In genomic region chr3:128198313-128198712, GRCh38 we compare ENCODE assay signal across 22 cellular contexts. TPM values are rescaled to one million over a fixed set of nuclear protein-coding genes. Genes with fewer than 3 reads are reported as not detected.
DNase-seq lines count a peak whose midpoint lies in the region; ATAC-seq lines count a peak whose summit lies in the region.
"Had no signal": no experiment of that assay in that cellular context is flagged by ENCODE, and none has a peak within 500 bp of the region (broad histone marks: within the 10 kb centered on the region; RNA-seq: fewer than 3 reads in every experiment).

No MANE protein-coding gene starts in this region.

- peak overlapping the region; percentile 7 for H3K27ac Mint-ChIP-seq in activated CD4-positive, alpha-beta T cell treated with anti-CD3 and anti-CD28 coated beads, Interleukin-2, amount 10 ng/mL, durations not matched to agents 7 days and 5 days
- H3K27ac Mint-ChIP-seq: activated B cell treated with CpG ODN at 0.5 μM for 24 hours, B cell had no signal

- no peak for DNase-seq in activated CD4-positive, alpha-beta T cell treated with anti-CD3 and anti-CD28 coated beads, Interleukin-2, amount 10 ng/mL, durations not matched to agents 7 days and 5 days
- no peak for DNase-seq in activated CD4-positive, alpha-beta T cell treated with anti-CD3 and anti-CD28 coated beads, Interleukin-2, amount 50 U/mL, for 4 hours
- DNase-seq in SK-MEL-5 (ENCODE audit: low read depth, low spot score) (peak; percentile 54), fibroblast of gingiva (ENCODE audit: low read depth) (peak; percentile 47), pons (ENCODE audit: low spot score) (peak; percentile 30), aorta (no peak), dermis blood vessel endothelial cell (no peak), mesenchymal stem cell (no peak)
- DNase-seq: activated B cell treated with CpG ODN at 0.5 μM for 24 hours, cerebellar nuclear complex, DMS53, foreskin keratinocyte, GDM1, left colon, midbrain, NCI-H1436 treated with DMSO at 0.1 percent for 48 hours, NCI-H510A, SHP77 had no signal

- no peak overlapping the region for H2AFZ ChIP-seq in mesenchymal stem cell (ENCODE audit: low read depth, low read length)

- H3K4me1 ChIP-seq in aorta (ENCODE audit: control insufficient read depth in 1 of 2, insufficient read depth in 2 of 2, low read length in 2 of 2) (peaks cover 0 to 4% of the 10 kb centered on the region in 2 donors), mesenchymal stem cell (ENCODE audit: control insufficient read depth, insufficient read depth, low read depth, low read length) (no peaks in the 10 kb centered on the region)
- H3K4me1 ChIP-seq: A549, foreskin keratinocyte had no signal

- H3K23ac ChIP-seq in mesenchymal stem cell (ENCODE audit: low read length in 2 of 2): no peak overlapping the region

- peaks cover 4% of the 10 kb centered on the region for H3K36me3 Mint-ChIP-seq in activated CD4-positive, alpha-beta T cell treated with anti-CD3 and anti-CD28 coated beads, Interleukin-2, amount 10 ng/mL, durations not matched to agents 7 days and 5 days (ENCODE audit: low read depth)

- H3K4me3 Mint-ChIP-seq in activated CD4-positive, alpha-beta T cell treated with anti-CD3 and anti-CD28 coated beads, Interleukin-2, amount 10 ng/mL, durations not matched to agents 7 days and 5 days: no peak overlapping the region
- H3K4me3 Mint-ChIP-seq: activated B cell treated with CpG ODN at 0.5 μM for 24 hours, B cell had no signal

- no peaks in the 10 kb centered on the region for H3K9me3 ChIP-seq in aorta (ENCODE audit: control insufficient read depth, low read length)
- H3K9me3 ChIP-seq in mesenchymal stem cell (ENCODE audit: control insufficient read depth, low read length): no peaks in the 10 kb centered on the region
- H3K9me3 ChIP-seq: A549, tibial nerve had no signal

- 91 to 97% methylated on average over 1 of the region's 1 CpG for WGBS in aorta, 2 donors
- WGBS in mesenchymal stem cell: 91% methylated on average over 1 of the region's 1 CpG

- no peak overlapping the region for H3K4ac ChIP-seq in mesenchymal stem cell (ENCODE audit: low read depth in 1 of 2, low read length in 2 of 2)

- H3K36me3 ChIP-seq in aorta (ENCODE audit: control insufficient read depth in 1 of 2, insufficient read depth in 2 of 2, low read length in 1 of 2) (peaks cover 0 to 1% of the 10 kb centered on the region in 2 donors), mesenchymal stem cell (ENCODE audit: control insufficient read depth in 1 of 2, insufficient read depth in 2 of 2, low read depth in 1 of 2, low read length in 2 of 2) (no peaks in the 10 kb centered on the region)
- H3K36me3 ChIP-seq: tibial nerve had no signal

- intact Hi-C loops in aorta (cut with DNase I): no loop called here

- no peaks in the 10 kb centered on the region for H3K27me3 ChIP-seq in aorta (ENCODE audit: control insufficient read depth in 1 of 2, insufficient read depth in 2 of 2, low read length in 1 of 2)
- H3K27me3 ChIP-seq in mesenchymal stem cell (ENCODE audit: control insufficient read depth in 1 of 2, insufficient read depth in 1 of 2, low read length in 2 of 2): no peaks in the 10 kb centered on the region
- H3K27me3 ChIP-seq: foreskin keratinocyte, tibial nerve had no signal

- H3K9ac ChIP-seq in mesenchymal stem cell (ENCODE audit: low read length): no peak overlapping the region
- H3K9ac ChIP-seq: KMS-11 had no signal

- H4K91ac ChIP-seq in mesenchymal stem cell (ENCODE audit: low read length): no peak overlapping the region

- no peak overlapping the region for H2BK5ac ChIP-seq in mesenchymal stem cell (ENCODE audit: low read depth, low read length, poor library complexity, severe bottlenecking)

- no peak overlapping the region for H4K8ac ChIP-seq in mesenchymal stem cell (ENCODE audit: low read length)

- H3K4me1 Mint-ChIP-seq in activated CD4-positive, alpha-beta T cell treated with anti-CD3 and anti-CD28 coated beads, Interleukin-2, amount 10 ng/mL, durations not matched to agents 7 days and 5 days: peaks cover 5% of the 10 kb centered on the region

- H2BK120ac ChIP-seq in mesenchymal stem cell (ENCODE audit: low read depth, low read length): no peak overlapping the region

- in situ Hi-C loops in SK-MEL-5 (cut with HindIII; ENCODE audit: low pct_unique_long_range_greater_than_20kb, low sequenced_read_pairs): no loop called here

- H3K27ac ChIP-seq in aorta (ENCODE audit: low read depth in 1 of 2, low read length in 2 of 2) (no peak overlapping the region), mesenchymal stem cell (ENCODE audit: low read length, poor library complexity, severe bottlenecking) (no peak overlapping the region)
- H3K27ac ChIP-seq: A549, foreskin keratinocyte, KMS-11 had no signal

- no peak overlapping the region for H3K14ac ChIP-seq in mesenchymal stem cell (ENCODE audit: low read length in 2 of 2)

- no peak overlapping the region for H3K18ac ChIP-seq in mesenchymal stem cell (ENCODE audit: low read depth in 1 of 2, low read length in 2 of 2)

- H3K9me3 Mint-ChIP-seq in activated CD4-positive, alpha-beta T cell treated with anti-CD3 and anti-CD28 coated beads, Interleukin-2, amount 10 ng/mL, durations not matched to agents 7 days and 5 days: no peaks in the 10 kb centered on the region
- H3K9me3 Mint-ChIP-seq: activated B cell treated with CpG ODN at 0.5 μM for 24 hours had no signal

- no peak for ATAC-seq in aorta (ENCODE audit: low FRiP score)
- ATAC-seq: A549, foreskin keratinocyte, left colon had no signal

- POLR2A ChIA-PET in activated CD4-positive, alpha-beta T cell treated with anti-CD3 and anti-CD28 coated beads, Interleukin-2, amount 10 ng/mL, durations not matched to agents 7 days and 5 days (lab: Charles Lee): no interaction called here

- H3K4me3 ChIP-seq in aorta (ENCODE audit: low read length in 2 of 2) (no peak overlapping the region), mesenchymal stem cell (ENCODE audit: insufficient read depth in 1 of 2, low read depth in 1 of 2, low read length in 2 of 2) (no peak overlapping the region)
- H3K4me3 ChIP-seq: A549, tibial nerve had no signal

- H3K4me2 ChIP-seq in mesenchymal stem cell (ENCODE audit: low read length, poor library complexity, severe bottlenecking): no peak overlapping the region
- H3K4me2 ChIP-seq: A549, KMS-11 had no signal

- H2BK12ac ChIP-seq in mesenchymal stem cell (ENCODE audit: low read length in 2 of 2): no peak overlapping the region

- no peaks in the 10 kb centered on the region for H3K27me3 Mint-ChIP-seq in activated CD4-positive, alpha-beta T cell treated with anti-CD3 and anti-CD28 coated beads, Interleukin-2, amount 10 ng/mL, durations not matched to agents 7 days and 5 days
- H3K27me3 Mint-ChIP-seq: activated B cell treated with CpG ODN at 0.5 μM for 24 hours, B cell had no signal

- CTCF ChIA-PET in activated CD4-positive, alpha-beta T cell treated with anti-CD3 and anti-CD28 coated beads, Interleukin-2, amount 10 ng/mL, durations not matched to agents 7 days and 5 days (lab: Charles Lee): interaction anchor here (1.2 to 1.8 kb wide), 2 partner anchors 10 to 22 kb away, joined by 3 to 4 read pairs; no protein-coding TSS in a partner anchor

- H3K79me1 ChIP-seq in mesenchymal stem cell (replicated peaks; ENCODE audit: low read length, poor library complexity, severe bottlenecking): peaks cover 2% of the 10 kb centered on the region

- no peak overlapping the region for H2BK15ac ChIP-seq in mesenchymal stem cell (ENCODE audit: low read depth, poor library complexity, severe bottlenecking)

- H2AK5ac ChIP-seq in mesenchymal stem cell (ENCODE audit: low read length, severe bottlenecking): no peak overlapping the region

RNA-seq across cellular contexts. Expression of gene EEFSEC, which starts 45.0 kb away (rescaled TPM):
- 10 to 100 TPM; 16.6 to 17.1 TPM for total RNA-seq in activated CD4-positive, alpha-beta T cell treated with anti-CD3 and anti-CD28 coated beads, Interleukin-2, amount 10 ng/mL, durations not matched to agents 7 days and 5 days
- total RNA-seq in SK-MEL-5 (2014; rRNA removed; shearing (Covaris generic)): 2.4 and 3.8 TPM in 2 replicates
- 19.5 and 22.6 TPM in 2 replicates for polyA plus RNA-seq in SK-MEL-5 (2015; cell fraction: cytosol; rRNA removed)
- polyA plus RNA-seq in SK-MEL-5 (2015; cell fraction: nucleus; rRNA removed): 16.8 and 32.9 TPM in 2 replicates
- total RNA-seq in aorta (10 to 100 TPM in 1 of 2 donors, 1 to 10 TPM in 1; 9.8 to 13.5 TPM), dermis blood vessel endothelial cell (2.2 and 4.5 TPM in 2 replicates)
- 10 to 100 TPM in 1 of 2 donors, 1 to 10 TPM in 1; 3.5 to 18.8 TPM for polyA plus RNA-seq in aorta
- 5.1 TPM for polyA plus RNA-seq in mesenchymal stem cell (2013, experiment 1 of 2)
- 5.3 TPM for polyA plus RNA-seq in mesenchymal stem cell (2013, experiment 2 of 2)

Comparison
In these comparisons a context has a peak if more than half of its experiments do, and no peak if none do; other contexts are left out.
1. DNase-seq: peak in SK-MEL-5 (single experiment), fibroblast of gingiva (single experiment) and pons (single experiment); none in activated CD4-positive, alpha-beta T cell treated with anti-CD3 and anti-CD28 coated beads, Interleukin-2, amount 10 ng/mL, durations not matched to agents 7 days and 5 days (single experiment), activated CD4-positive, alpha-beta T cell treated with anti-CD3 and anti-CD28 coated beads, Interleukin-2, amount 50 U/mL, for 4 hours (0 of 2), aorta (0 of 2), dermis blood vessel endothelial cell (single experiment) and mesenchymal stem cell (single experiment).